In the genomic region with DNA sequence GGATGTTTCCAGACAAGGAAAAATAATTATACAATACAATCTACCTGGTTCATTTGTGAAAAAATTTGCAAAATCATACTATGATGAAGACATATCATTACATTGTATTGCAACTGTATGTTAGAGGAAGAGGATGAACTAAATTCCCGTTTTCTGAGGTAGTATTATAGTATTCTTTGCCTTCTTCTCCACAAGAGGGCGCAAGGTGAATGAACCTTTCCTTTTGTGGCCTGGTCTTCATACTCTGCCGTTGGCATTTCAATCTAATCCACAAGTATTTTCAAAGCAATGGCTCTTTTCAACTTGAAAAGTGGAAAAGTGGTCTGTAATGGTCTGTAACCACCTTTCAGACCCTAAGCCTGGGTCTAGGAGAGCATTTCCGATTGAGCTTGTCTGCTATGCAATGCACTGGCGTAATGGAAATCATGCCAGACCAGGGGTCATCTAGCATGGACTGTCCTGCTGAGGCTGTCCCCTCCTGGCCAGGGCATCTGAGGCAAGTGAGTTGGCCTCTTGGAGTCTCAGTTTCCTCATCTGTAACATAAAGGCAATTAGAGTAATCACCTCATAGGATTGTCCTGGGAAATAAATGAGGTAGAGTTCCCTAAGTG, we compare ENCODE assay signal across 8 cellular contexts. TPM values are rescaled to one million over a fixed set of nuclear protein-coding genes. Genes with fewer than 3 reads are reported as not detected.
A peak's percentile ranks its signal among the peaks of the same experiment; 100 is the strongest.
DNase-seq lines count a peak whose midpoint lies in the region; ATAC-seq and TF ChIP-seq lines count a peak whose summit lies in the region.

No MANE protein-coding gene starts in this region.

- peaks cover 2 to 4% of the 10 kb centered on the region in 2 donors for H3K27me3 Mint-ChIP-seq in CD4-positive, alpha-beta memory T cell
- H3K27me3 Mint-ChIP-seq in activated CD4-positive, alpha-beta T cell treated with anti-CD3 and anti-CD28 coated beads, Interleukin-2, amount 10 ng/mL, durations not matched to agents 24 days and 14 days = peaks cover 5% of the 10 kb centered on the region
- H3K27me3 Mint-ChIP-seq in nephron progenitor cell (ENCODE audit: low read depth, poor library complexity) = no peaks in the 10 kb centered on the region

- no peak overlapping the region for H3K4me3 Mint-ChIP-seq in CD4-positive, alpha-beta memory T cell
- no peak overlapping the region for H3K4me3 Mint-ChIP-seq in activated CD4-positive, alpha-beta T cell treated with anti-CD3 and anti-CD28 coated beads, Interleukin-2, amount 10 ng/mL, durations not matched to agents 24 days and 14 days
- H3K4me3 Mint-ChIP-seq in nephron progenitor cell = no peak overlapping the region

- ATAC-seq in GM18873 (IDR thresholded peaks at IDR 0.05; ENCODE audit: low FRiP score, unreplicated experiment) (peak; percentile 47), HG03442 (IDR thresholded peaks at IDR 0.05; ENCODE audit: unreplicated experiment) (peak; percentile 45)

- H3K9me3 Mint-ChIP-seq in CD4-positive, alpha-beta memory T cell = no peaks in the 10 kb centered on the region
- no peaks in the 10 kb centered on the region for H3K9me3 Mint-ChIP-seq in activated CD4-positive, alpha-beta T cell treated with anti-CD3 and anti-CD28 coated beads, Interleukin-2, amount 10 ng/mL, durations not matched to agents 24 days and 14 days
- H3K9me3 Mint-ChIP-seq in nephron progenitor cell = peaks cover 6% of the 10 kb centered on the region

- POLR2A ChIA-PET in CD4-positive, alpha-beta memory T cell (lab: Charles Lee; ENCODE audit: partially characterized antibody) = interaction anchor here (1.1 kb wide), 1 partner anchor 89 kb away, joined by 3 read pairs; no protein-coding TSS in a partner anchor

- no peaks in the 10 kb centered on the region for H3K36me3 ChIP-seq in CD4-positive, alpha-beta memory T cell (ENCODE audit: insufficient read depth, low read length)
- no peaks in the 10 kb centered on the region for H3K36me3 ChIP-seq in fibroblast of lung (ENCODE audit: control insufficient read depth, insufficient read depth, low read length)

- H3K27ac ChIP-seq in CD4-positive, alpha-beta memory T cell (ENCODE audit: low read depth, low read length) = no peak overlapping the region
- H3K27ac ChIP-seq in fibroblast of lung (ENCODE audit: insufficient read depth, low read length) = no peak overlapping the region

- H3K4me1 ChIP-seq in CD4-positive, alpha-beta memory T cell (ENCODE audit: insufficient read depth, low read length) = peaks cover 4% of the 10 kb centered on the region
- no peaks in the 10 kb centered on the region for H3K4me1 ChIP-seq in fibroblast of lung (ENCODE audit: control insufficient read depth, extremely low read depth, insufficient read depth, low read length)

- H3K9ac ChIP-seq in fibroblast of lung (ENCODE audit: insufficient read depth, low read length) = no peak overlapping the region

- H3K9me3 ChIP-seq in CD4-positive, alpha-beta memory T cell (ENCODE audit: control insufficient read depth in 1 of 2, low read length in 2 of 2) = no peaks in the 10 kb centered on the region
- no peaks in the 10 kb centered on the region for H3K9me3 ChIP-seq in fibroblast of lung (ENCODE audit: control insufficient read depth, insufficient read depth, low read depth, low read length)

- intact Hi-C loops in CD4-positive, alpha-beta memory T cell (cut with micrococcal nuclease) = loop anchor here (1.0 to 2.0 kb wide), 4 partner anchors 89 to 876 kb away; partner anchors contain the start of gene INO80C
- intact Hi-C loops in activated CD4-positive, alpha-beta T cell treated with anti-CD3 and anti-CD28 coated beads, Interleukin-2, amount 10 ng/mL, durations not matched to agents 24 days and 14 days (cut with micrococcal nuclease) = loop anchor here (2.0 to 5.0 kb wide), 4 partner anchors 89 to 544 kb away; partner anchors contain the start of genes GALNT1 and INO80C

- H4K20me1 ChIP-seq in fibroblast of lung (ENCODE audit: control insufficient read depth, extremely low read depth, insufficient read depth, low read length) = no peaks in the 10 kb centered on the region

- H3K79me2 ChIP-seq in fibroblast of lung (ENCODE audit: control insufficient read depth, insufficient read depth, low read length) = no peaks in the 10 kb centered on the region

- CTCF ChIA-PET in CD4-positive, alpha-beta memory T cell (lab: Charles Lee; ENCODE audit: partially characterized antibody) = interaction anchor here (0.7 to 2.1 kb wide), 8 partner anchors 10 to 544 kb away, joined by 3 to 7 read pairs (median 4); no protein-coding TSS in a partner anchor

- no peak overlapping the region for H3K27ac Mint-ChIP-seq in CD4-positive, alpha-beta memory T cell
- H3K27ac Mint-ChIP-seq in activated CD4-positive, alpha-beta T cell treated with anti-CD3 and anti-CD28 coated beads, Interleukin-2, amount 10 ng/mL, durations not matched to agents 24 days and 14 days = no peak overlapping the region
- no peak overlapping the region for H3K27ac Mint-ChIP-seq in nephron progenitor cell

- peaks cover 0 to 10% (median 9%) of the 10 kb centered on the region in 4 donors for H3K4me1 Mint-ChIP-seq in CD4-positive, alpha-beta memory T cell
- H3K4me1 Mint-ChIP-seq in activated CD4-positive, alpha-beta T cell treated with anti-CD3 and anti-CD28 coated beads, Interleukin-2, amount 10 ng/mL, durations not matched to agents 24 days and 14 days = peaks cover 12% of the 10 kb centered on the region
- peaks cover 20% of the 10 kb centered on the region for H3K4me1 Mint-ChIP-seq in nephron progenitor cell

- H3K27me3 ChIP-seq in CD4-positive, alpha-beta memory T cell (ENCODE audit: insufficient read depth, low read length) = no peaks in the 10 kb centered on the region
- H3K27me3 ChIP-seq in fibroblast of lung (ENCODE audit: control insufficient read depth, insufficient read depth, low read length) = peaks cover 2% of the 10 kb centered on the region

- H3K4me2 ChIP-seq in fibroblast of lung (ENCODE audit: extremely low read depth, insufficient read depth, low read length) = no peak overlapping the region

- DNase-seq in CD4-positive, alpha-beta memory T cell = peak in 4 of 5 donors; percentile 48 to 66 (median 60)
- peak; percentile 97 for DNase-seq in NCI-H510A treated with DMSO at 0.1 percent for 48 hours (lab: John Stamatoyannopoulos, UW)
- DNase-seq in activated CD4-positive, alpha-beta T cell treated with anti-CD3 and anti-CD28 coated beads, Interleukin-2, amount 10 ng/mL, durations not matched to agents 24 days and 14 days = peak; percentile 83
- DNase-seq in fibroblast of lung (ENCODE audit: low read depth in 2 of 2) = peak; percentile 55 to 81
- peak; percentile 44 for DNase-seq in nephron progenitor cell
- no peak for DNase-seq in NCI-H1048 (lab: John Stamatoyannopoulos, UW)

- H3K4me3 ChIP-seq in CD4-positive, alpha-beta memory T cell (ENCODE audit: low read length in 2 of 2) = no peak overlapping the region
- no peak overlapping the region for H3K4me3 ChIP-seq in fibroblast of lung (replicated peaks in 1 of 4; ENCODE audit: control extremely low read depth in 1 of 4, insufficient read depth in 1 of 4, low read depth in 3 of 4, low read length in 4 of 4)

- TF ChIP-seq CTCF in fibroblast of lung (conservative IDR thresholded peaks at IDR 0.05 in 1 of 2, IDR thresholded peaks at IDR 0.05 in 1 of 2; ENCODE audit: low read depth in 1 of 2, low read length in 2 of 2) = peak; percentile 71 to 74
- TF ChIP-seq CTCF in nephron progenitor cell (IDR thresholded peaks at IDR 0.05) = peak; percentile 83

- no peak overlapping the region for H2AFZ ChIP-seq in fibroblast of lung (ENCODE audit: low read length)

- no peaks in the 10 kb centered on the region for H3K36me3 Mint-ChIP-seq in CD4-positive, alpha-beta memory T cell
- no peaks in the 10 kb centered on the region for H3K36me3 Mint-ChIP-seq in activated CD4-positive, alpha-beta T cell treated with anti-CD3 and anti-CD28 coated beads, Interleukin-2, amount 10 ng/mL, durations not matched to agents 24 days and 14 days (ENCODE audit: low read depth)
- H3K36me3 Mint-ChIP-seq in nephron progenitor cell (ENCODE audit: low read depth) = no peaks in the 10 kb centered on the region

RNA-seq across cellular contexts. Expression of gene ZNF396, which starts 30.8 kb away (rescaled TPM):
- total RNA-seq in CD4-positive, alpha-beta memory T cell = 1 to 10 TPM; 5.5 to 7.3 TPM
- 1 to 10 TPM; 1.1 to 1.5 TPM for polyA plus RNA-seq in CD4-positive, alpha-beta memory T cell
- total RNA-seq in activated CD4-positive, alpha-beta T cell treated with anti-CD3 and anti-CD28 coated beads, Interleukin-2, amount 10 ng/mL, durations not matched to agents 24 days and 14 days = 0.19 and 0.26 TPM in 2 replicates
- 2.8 and 5.0 TPM in 2 replicates for total RNA-seq in fibroblast of lung
- 0.80 and 1.7 TPM in 2 replicates for polyA plus RNA-seq in fibroblast of lung
- 0.87 and 1.0 TPM in 2 replicates for polyA plus RNA-seq in fibroblast of lung (2012)
- 1.3 TPM in 1 of 2 replicates, not detected in the other for polyA minus RNA-seq in fibroblast of lung (ENCODE audit: low replicate concordance)
